Comparison of ENCODE assay signal across 2 cellular contexts in the genomic region with DNA sequence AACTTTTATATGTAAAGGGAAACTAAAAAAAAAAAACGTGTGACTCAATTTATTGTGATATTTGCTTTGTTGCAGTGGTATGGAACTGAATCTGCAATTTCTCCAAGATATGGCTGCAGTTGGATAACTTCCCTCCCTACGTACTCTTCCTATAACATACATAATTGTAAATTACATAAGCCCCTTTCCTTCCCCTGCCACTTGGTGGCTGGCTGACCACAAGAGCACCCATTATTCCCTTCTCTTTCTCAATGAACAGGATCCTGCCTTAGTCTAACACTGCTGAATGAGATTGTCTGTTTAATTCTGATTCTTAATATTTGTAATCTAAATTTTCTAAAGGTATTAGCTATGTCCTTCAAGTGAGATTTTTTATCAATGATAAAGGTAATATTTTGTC.
TF ChIP-seq lines count a peak whose summit lies in the region.

No MANE protein-coding gene starts in this region.

TF ChIP-seq in GM23338, 12 proteins besides CTCF, POLR2A, EP300 and RAD21:
- no peak for TF ChIP-seq STAT1 (IDR thresholded peaks at IDR 0.05; ENCODE audit: unreplicated experiment)
- TF ChIP-seq, protein P1, sequence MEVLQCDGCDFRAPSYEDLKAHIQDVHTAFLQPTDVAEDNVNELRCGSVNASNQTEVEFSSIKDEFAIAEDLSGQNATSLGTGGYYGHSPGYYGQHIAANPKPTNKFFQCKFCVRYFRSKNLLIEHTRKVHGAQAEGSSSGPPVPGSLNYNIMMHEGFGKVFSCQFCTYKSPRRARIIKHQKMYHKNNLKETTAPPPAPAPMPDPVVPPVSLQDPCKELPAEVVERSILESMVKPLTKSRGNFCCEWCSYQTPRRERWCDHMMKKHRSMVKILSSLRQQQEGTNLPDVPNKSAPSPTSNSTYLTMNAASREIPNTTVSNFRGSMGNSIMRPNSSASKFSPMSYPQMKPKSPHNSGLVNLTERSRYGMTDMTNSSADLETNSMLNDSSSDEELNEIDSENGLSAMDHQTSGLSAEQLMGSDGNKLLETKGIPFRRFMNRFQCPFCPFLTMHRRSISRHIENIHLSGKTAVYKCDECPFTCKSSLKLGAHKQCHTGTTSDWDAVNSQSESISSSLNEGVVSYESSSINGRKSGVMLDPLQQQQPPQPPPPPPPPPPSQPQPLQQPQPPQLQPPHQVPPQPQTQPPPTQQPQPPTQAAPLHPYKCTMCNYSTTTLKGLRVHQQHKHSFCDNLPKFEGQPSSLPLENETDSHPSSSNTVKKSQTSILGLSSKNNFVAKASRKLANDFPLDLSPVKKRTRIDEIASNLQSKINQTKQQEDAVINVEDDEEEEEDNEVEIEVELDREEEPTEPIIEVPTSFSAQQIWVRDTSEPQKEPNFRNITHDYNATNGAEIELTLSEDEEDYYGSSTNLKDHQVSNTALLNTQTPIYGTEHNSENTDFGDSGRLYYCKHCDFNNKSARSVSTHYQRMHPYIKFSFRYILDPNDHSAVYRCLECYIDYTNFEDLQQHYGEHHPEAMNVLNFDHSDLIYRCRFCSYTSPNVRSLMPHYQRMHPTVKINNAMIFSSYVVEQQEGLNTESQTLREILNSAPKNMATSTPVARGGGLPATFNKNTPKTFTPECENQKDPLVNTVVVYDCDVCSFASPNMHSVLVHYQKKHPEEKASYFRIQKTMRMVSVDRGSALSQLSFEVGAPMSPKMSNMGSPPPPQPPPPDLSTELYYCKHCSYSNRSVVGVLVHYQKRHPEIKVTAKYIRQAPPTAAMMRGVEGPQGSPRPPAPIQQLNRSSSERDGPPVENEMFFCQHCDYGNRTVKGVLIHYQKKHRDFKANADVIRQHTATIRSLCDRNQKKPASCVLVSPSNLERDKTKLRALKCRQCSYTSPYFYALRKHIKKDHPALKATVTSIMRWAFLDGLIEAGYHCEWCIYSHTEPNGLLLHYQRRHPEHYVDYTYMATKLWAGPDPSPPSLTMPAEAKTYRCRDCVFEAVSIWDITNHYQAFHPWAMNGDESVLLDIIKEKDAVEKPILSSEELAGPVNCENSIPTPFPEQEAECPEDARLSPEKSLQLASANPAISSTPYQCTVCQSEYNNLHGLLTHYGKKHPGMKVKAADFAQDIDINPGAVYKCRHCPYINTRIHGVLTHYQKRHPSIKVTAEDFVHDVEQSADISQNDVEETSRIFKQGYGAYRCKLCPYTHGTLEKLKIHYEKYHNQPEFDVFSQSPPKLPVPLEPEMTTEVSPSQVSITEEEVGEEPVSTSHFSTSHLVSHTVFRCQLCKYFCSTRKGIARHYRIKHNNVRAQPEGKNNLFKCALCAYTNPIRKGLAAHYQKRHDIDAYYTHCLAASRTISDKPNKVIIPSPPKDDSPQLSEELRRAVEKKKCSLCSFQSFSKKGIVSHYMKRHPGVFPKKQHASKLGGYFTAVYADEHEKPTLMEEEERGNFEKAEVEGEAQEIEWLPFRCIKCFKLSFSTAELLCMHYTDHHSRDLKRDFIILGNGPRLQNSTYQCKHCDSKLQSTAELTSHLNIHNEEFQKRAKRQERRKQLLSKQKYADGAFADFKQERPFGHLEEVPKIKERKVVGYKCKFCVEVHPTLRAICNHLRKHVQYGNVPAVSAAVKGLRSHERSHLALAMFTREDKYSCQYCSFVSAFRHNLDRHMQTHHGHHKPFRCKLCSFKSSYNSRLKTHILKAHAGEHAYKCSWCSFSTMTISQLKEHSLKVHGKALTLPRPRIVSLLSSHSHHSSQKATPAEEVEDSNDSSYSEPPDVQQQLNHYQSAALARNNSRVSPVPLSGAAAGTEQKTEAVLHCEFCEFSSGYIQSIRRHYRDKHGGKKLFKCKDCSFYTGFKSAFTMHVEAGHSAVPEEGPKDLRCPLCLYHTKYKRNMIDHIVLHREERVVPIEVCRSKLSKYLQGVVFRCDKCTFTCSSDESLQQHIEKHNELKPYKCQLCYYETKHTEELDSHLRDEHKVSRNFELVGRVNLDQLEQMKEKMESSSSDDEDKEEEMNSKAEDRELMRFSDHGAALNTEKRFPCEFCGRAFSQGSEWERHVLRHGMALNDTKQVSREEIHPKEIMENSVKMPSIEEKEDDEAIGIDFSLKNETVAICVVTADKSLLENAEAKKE (CRISPR knock-in tag; IDR thresholded peaks at IDR 0.05) = no peak
TF ChIP-seq in GM23338: peak in this region for 0.

TF ChIP-seq in GM12878, 131 proteins besides CTCF, POLR2A, EP300 and RAD21:
- no peak for TF ChIP-seq IRF4 (IDR thresholded peaks at IDR 0.05; ENCODE audit: low read depth, low read length)
- TF ChIP-seq RUNX3 (IDR thresholded peaks at IDR 0.05; ENCODE audit: low read length) = peak; percentile 42; the same call in 1 of the 2 replicates
